26 cellular contexts compared by ENCODE assay signal in the genomic region with DNA sequence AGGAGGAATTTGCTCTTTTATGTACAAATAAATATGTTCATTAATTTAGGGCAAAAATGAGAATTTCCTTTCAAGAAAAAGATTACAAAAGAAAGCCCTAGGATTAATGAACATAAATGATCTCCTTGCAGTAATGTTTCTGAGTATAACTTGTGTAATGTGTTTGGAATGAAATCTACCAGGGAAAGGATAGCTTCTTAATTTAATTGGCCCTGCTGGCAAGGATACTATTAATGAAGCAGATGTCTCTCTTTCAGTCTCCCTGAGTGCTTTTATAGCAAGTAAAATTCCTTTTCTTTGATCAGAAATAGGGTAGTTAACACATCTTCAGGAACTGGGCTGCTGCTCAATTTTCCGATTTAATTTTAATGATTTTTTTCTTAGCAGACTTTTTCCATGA.
DNase-seq lines count a peak whose midpoint lies in the region; ATAC-seq and TF ChIP-seq lines count a peak whose summit lies in the region.
"Had no signal": no experiment of that assay in that cellular context is flagged by ENCODE, and none has a peak within 500 bp of the region (broad histone marks: within the 10 kb centered on the region; RNA-seq: fewer than 3 reads in every experiment).

No MANE protein-coding gene starts in this region.

- peaks cover 0 to 46% (median 16%) of the 10 kb centered on the region in 4 donors for H3K4me1 ChIP-seq in tibial artery
- no peaks in the 10 kb centered on the region for H3K4me1 ChIP-seq in foreskin keratinocyte
- H3K4me1 ChIP-seq: breast epithelium, psoas muscle had no signal

- peaks cover 29% of the 10 kb centered on the region for H3K4me1 Mint-ChIP-seq in mesothelial cell of epicardium
- H3K4me1 Mint-ChIP-seq: activated B cell treated with CpG ODN at 0.5 μM for 24 hours; CD4-positive, CD25-positive, alpha-beta regulatory T cell had no signal

- peak; percentile 68 for DNase-seq in EH (ENCODE audit: low read depth)
- DNase-seq in NCI-H524 treated with DMSO at 0.1 percent for 48 hours (lab: John Stamatoyannopoulos, UW), result peak; percentile 2
- no peak for DNase-seq in mesothelial cell of epicardium (ENCODE audit: low spot score in 2 of 2, unreplicated experiment in 2 of 2)
- DNase-seq in tibial artery, result no peak
- DNase-seq in foreskin keratinocyte, result no peak
- no peak for DNase-seq in DMS153 (lab: John Stamatoyannopoulos, UW)
- DNase-seq: activated B cell treated with CpG ODN at 0.5 μM for 24 hours; activated CD4-positive, alpha-beta T cell treated with anti-CD3 and anti-CD28 coated beads, Interleukin-2, amount 50 U/mL, for 4 hours; activated naive CD4-positive, alpha-beta T cell treated with anti-CD3 and anti-CD28 coated beads for 36 hours; CD4-positive, CD25-positive, alpha-beta regulatory T cell; effector memory CD4-positive, alpha-beta T cell; erythroblast; GOT3; HFFc6; Karpas-422; left cardiac atrium; NCI-H1436 treated with DMSO at 0.1 percent for 48 hours; NCI-H2171; psoas muscle; SHP77; stimulated activated naive CD4-positive, alpha-beta T cell treated with Interleukin-2 at 50 U/mL for 16 hours had no signal

- ATAC-seq in foreskin keratinocyte, result no peak
- no peak for ATAC-seq in HG03095 (IDR thresholded peaks at IDR 0.05; ENCODE audit: unreplicated experiment)
- ATAC-seq: Panc1, psoas muscle had no signal

- TF ChIP-seq CTCF in mesothelial cell of epicardium (IDR thresholded peaks at IDR 0.05; ENCODE audit: unreplicated experiment), result no peak
- no peak for TF ChIP-seq CTCF in tibial artery (IDR thresholded peaks at IDR 0.05)
- no peak for TF ChIP-seq CTCF in foreskin keratinocyte (conservative IDR thresholded peaks at IDR 0.05)

- no peaks in the 10 kb centered on the region for H3K9me3 ChIP-seq in tibial artery
- H3K9me3 ChIP-seq: breast epithelium, neutrophil, psoas muscle had no signal

- H3K36me3 Mint-ChIP-seq in mesothelial cell of epicardium, result no peaks in the 10 kb centered on the region
- H3K36me3 Mint-ChIP-seq: CD4-positive, CD25-positive, alpha-beta regulatory T cell had no signal

- H3K4me3 ChIP-seq in tibial artery, result no peak overlapping the region
- H3K4me3 ChIP-seq: breast epithelium, psoas muscle had no signal

- peaks cover 8% of the 10 kb centered on the region for H3K9me3 Mint-ChIP-seq in mesothelial cell of epicardium

- H3K27ac ChIP-seq in tibial artery (peak overlapping the region; percentile 44 to 49), foreskin keratinocyte (no peak overlapping the region)
- H3K27ac ChIP-seq: breast epithelium, HL-60, neutrophil, psoas muscle had no signal

- H3K27me3 ChIP-seq in tibial artery (no peaks in the 10 kb centered on the region), foreskin keratinocyte (no peaks in the 10 kb centered on the region)
- H3K27me3 ChIP-seq: breast epithelium, neutrophil had no signal

- intact Hi-C loops in tibial artery (cut with DNase I; ENCODE audit: low total_unique reads), result no loop called here

- H3K27me3 Mint-ChIP-seq in mesothelial cell of epicardium (ENCODE audit: low read depth), result no peaks in the 10 kb centered on the region
- H3K27me3 Mint-ChIP-seq: activated B cell treated with CpG ODN at 0.5 μM for 24 hours; CD4-positive, CD25-positive, alpha-beta regulatory T cell had no signal

- H3K27ac Mint-ChIP-seq in mesothelial cell of epicardium, result peak overlapping the region; percentile 20
- H3K27ac Mint-ChIP-seq: activated B cell treated with CpG ODN at 0.5 μM for 24 hours; activated naive CD4-positive, alpha-beta T cell treated with anti-CD3 and anti-CD28 coated beads for 36 hours; CD4-positive, CD25-positive, alpha-beta regulatory T cell; HFFc6 had no signal

- no peaks in the 10 kb centered on the region for H3K36me3 ChIP-seq in tibial artery
- H3K36me3 ChIP-seq: breast epithelium, neutrophil had no signal

- no peak overlapping the region for H3K4me3 Mint-ChIP-seq in mesothelial cell of epicardium
- H3K4me3 Mint-ChIP-seq: activated B cell treated with CpG ODN at 0.5 μM for 24 hours; activated naive CD4-positive, alpha-beta T cell treated with anti-CD3 and anti-CD28 coated beads for 36 hours; CD4-positive, CD25-positive, alpha-beta regulatory T cell; HFFc6 had no signal

Comparison
In these comparisons a context has a peak if more than half of its experiments do, and no peak if none do; other contexts are left out.
1. DNase-seq: peak in EH (single experiment) and NCI-H524 treated with DMSO at 0.1 percent for 48 hours (single experiment); none in mesothelial cell of epicardium (0 of 2), tibial artery (0 of 2), foreskin keratinocyte (0 of 2) and DMS153 (single experiment).